Comparison of ENCODE assay signal across 1 cellular context in genomic region chr9:133608881-133609280, GRCh38.
TF ChIP-seq lines count a peak whose summit lies in the region.

No MANE protein-coding gene starts in this region.

TF ChIP-seq in A549, 52 proteins besides CTCF, POLR2A, EP300 and RAD21:
- TF ChIP-seq PBX3 (IDR thresholded peaks at IDR 0.05), result no peak
TF ChIP-seq in A549: peak in this region for 0.
